Comparison of ENCODE assay signal across 2 cellular contexts in the genomic region with DNA sequence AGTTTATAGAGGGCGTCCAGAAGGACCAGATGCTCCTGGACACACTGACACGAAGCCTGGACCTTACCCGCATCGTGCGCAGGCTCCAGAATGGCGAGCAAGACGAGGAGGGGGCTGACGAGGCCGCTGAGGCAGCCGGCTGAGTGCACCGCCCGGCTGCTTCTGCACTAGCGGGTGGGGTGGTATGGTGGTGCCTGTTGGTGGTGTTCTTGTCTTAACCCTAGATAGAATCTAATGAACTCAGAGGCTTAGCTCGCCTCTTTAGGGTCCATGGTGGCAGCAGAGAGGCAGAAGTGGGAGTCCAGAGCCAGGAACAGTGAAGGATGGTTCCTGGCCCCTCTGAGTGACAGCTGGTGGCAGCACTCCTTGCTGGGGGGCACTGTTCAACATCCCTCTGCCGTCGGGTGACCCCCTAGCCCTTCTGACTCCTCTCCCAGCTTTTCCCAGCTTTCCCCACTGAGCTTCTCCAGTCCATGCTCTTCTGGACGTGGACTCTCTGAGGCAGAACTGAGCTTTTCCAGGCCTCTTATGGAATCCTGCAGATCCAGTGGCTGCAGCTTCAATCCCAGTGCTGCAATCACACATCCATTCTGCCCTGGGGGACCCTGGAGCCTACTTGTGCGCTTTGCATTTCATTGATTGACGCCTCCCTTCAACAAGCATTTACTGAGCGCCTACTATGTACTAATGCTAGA.
TF ChIP-seq lines count a peak whose summit lies in the region.

No MANE protein-coding gene starts in this region.

TF ChIP-seq in IMR-90, 13 proteins besides CTCF, POLR2A, EP300 and RAD21:
- TF ChIP-seq BHLHE40 (IDR thresholded peaks at IDR 0.05; ENCODE audit: low read depth, low read length) (no peak), NFE2L2 (IDR thresholded peaks at IDR 0.05; ENCODE audit: low read depth, low read length) (no peak), RCOR1 (IDR thresholded peaks at IDR 0.05; ENCODE audit: insufficient replicate concordance, low read length) (no peak), CHD1 (IDR thresholded peaks at IDR 0.05; ENCODE audit: low read depth, low read length) (no peak), MAFK (IDR thresholded peaks at IDR 0.05; ENCODE audit: low read depth, low read length) (no peak), MAZ (IDR thresholded peaks at IDR 0.05; ENCODE audit: borderline replicate concordance, low read depth, low read length) (no peak), MXI1 (IDR thresholded peaks at IDR 0.05; ENCODE audit: borderline replicate concordance, low read depth, low read length) (no peak), FOS (IDR thresholded peaks at IDR 0.05; ENCODE audit: low read depth, low read length) (no peak), CEBPB (IDR thresholded peaks at IDR 0.05; ENCODE audit: low read depth, low read length) (no peak), RFX5 (IDR thresholded peaks at IDR 0.05; ENCODE audit: low read depth, low read length) (no peak), SMC3 (IDR thresholded peaks at IDR 0.05; ENCODE audit: low read depth, low read length) (no peak)
- TF ChIP-seq, protein P1, sequence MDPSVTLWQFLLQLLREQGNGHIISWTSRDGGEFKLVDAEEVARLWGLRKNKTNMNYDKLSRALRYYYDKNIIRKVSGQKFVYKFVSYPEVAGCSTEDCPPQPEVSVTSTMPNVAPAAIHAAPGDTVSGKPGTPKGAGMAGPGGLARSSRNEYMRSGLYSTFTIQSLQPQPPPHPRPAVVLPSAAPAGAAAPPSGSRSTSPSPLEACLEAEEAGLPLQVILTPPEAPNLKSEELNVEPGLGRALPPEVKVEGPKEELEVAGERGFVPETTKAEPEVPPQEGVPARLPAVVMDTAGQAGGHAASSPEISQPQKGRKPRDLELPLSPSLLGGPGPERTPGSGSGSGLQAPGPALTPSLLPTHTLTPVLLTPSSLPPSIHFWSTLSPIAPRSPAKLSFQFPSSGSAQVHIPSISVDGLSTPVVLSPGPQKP (IDR thresholded peaks at IDR 0.05; ENCODE audit: borderline replicate concordance, low read depth, low read length), result no peak
- TF ChIP-seq, protein P2, sequence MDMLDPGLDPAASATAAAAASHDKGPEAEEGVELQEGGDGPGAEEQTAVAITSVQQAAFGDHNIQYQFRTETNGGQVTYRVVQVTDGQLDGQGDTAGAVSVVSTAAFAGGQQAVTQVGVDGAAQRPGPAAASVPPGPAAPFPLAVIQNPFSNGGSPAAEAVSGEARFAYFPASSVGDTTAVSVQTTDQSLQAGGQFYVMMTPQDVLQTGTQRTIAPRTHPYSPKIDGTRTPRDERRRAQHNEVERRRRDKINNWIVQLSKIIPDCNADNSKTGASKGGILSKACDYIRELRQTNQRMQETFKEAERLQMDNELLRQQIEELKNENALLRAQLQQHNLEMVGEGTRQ (IDR thresholded peaks at IDR 0.05; ENCODE audit: low read depth, low read length), result no peak

TF ChIP-seq in K562, 482 proteins besides CTCF, POLR2A, EP300 and RAD21:
- TF ChIP-seq, protein P3, sequence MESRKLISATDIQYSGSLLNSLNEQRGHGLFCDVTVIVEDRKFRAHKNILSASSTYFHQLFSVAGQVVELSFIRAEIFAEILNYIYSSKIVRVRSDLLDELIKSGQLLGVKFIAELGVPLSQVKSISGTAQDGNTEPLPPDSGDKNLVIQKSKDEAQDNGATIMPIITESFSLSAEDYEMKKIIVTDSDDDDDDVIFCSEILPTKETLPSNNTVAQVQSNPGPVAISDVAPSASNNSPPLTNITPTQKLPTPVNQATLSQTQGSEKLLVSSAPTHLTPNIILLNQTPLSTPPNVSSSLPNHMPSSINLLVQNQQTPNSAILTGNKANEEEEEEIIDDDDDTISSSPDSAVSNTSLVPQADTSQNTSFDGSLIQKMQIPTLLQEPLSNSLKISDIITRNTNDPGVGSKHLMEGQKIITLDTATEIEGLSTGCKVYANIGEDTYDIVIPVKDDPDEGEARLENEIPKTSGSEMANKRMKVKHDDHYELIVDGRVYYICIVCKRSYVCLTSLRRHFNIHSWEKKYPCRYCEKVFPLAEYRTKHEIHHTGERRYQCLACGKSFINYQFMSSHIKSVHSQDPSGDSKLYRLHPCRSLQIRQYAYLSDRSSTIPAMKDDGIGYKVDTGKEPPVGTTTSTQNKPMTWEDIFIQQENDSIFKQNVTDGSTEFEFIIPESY (CRISPR knock-in tag; IDR thresholded peaks at IDR 0.05), result peak; percentile 57; the same call in 1 of the 2 replicates
- TF ChIP-seq CC2D1A (IDR thresholded peaks at IDR 0.05) (no peak), KAT7 (CRISPR knock-in tag; IDR thresholded peaks at IDR 0.05; ENCODE audit: borderline replicate concordance) (0 out of 2 replicates have a peak, but pooled peaks have one; percentile 25), PCBP2 (IDR thresholded peaks at IDR 0.05; ENCODE audit: low read depth, low read length, poor library complexity, severe bottlenecking) (no peak)
- TF ChIP-seq, protein P4, sequence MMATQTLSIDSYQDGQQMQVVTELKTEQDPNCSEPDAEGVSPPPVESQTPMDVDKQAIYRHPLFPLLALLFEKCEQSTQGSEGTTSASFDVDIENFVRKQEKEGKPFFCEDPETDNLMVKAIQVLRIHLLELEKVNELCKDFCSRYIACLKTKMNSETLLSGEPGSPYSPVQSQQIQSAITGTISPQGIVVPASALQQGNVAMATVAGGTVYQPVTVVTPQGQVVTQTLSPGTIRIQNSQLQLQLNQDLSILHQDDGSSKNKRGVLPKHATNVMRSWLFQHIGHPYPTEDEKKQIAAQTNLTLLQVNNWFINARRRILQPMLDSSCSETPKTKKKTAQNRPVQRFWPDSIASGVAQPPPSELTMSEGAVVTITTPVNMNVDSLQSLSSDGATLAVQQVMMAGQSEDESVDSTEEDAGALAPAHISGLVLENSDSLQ (IDR thresholded peaks at IDR 0.05), result peak; percentile 71
